23 cellular contexts compared by ENCODE assay signal in genomic region chr3:63705092-63705645, GRCh38. TPM values are rescaled to one million over a fixed set of nuclear protein-coding genes. Genes with fewer than 3 reads are reported as not detected.
DNase-seq lines count a peak whose midpoint lies in the region; ATAC-seq, FAIRE-seq and TF ChIP-seq lines count a peak whose summit lies in the region.
"Had no signal": no experiment of that assay in that cellular context is flagged by ENCODE, and none has a peak within 500 bp of the region (broad histone marks: within the 10 kb centered on the region; RNA-seq: fewer than 3 reads in every experiment).

No MANE protein-coding gene starts in this region.

- no peak overlapping the region for H3K4me3 ChIP-seq in keratinocyte (ENCODE audit: control insufficient read depth in 2 of 3, extremely low read depth in 1 of 3, insufficient read depth in 2 of 3, low read depth in 1 of 3, low read length in 3 of 3)
- no peak overlapping the region for H3K4me3 ChIP-seq in smooth muscle cell
- H3K4me3 ChIP-seq: GM23338 had no signal

- H3K4me1 ChIP-seq in keratinocyte (ENCODE audit: control insufficient read depth, extremely low read depth, insufficient read depth, low read length), result peaks cover 34% of the 10 kb centered on the region
- H3K4me1 ChIP-seq in smooth muscle cell (ENCODE audit: low read depth), result no peaks in the 10 kb centered on the region
- H3K4me1 ChIP-seq: BE2C had no signal

- H3K27me3 Mint-ChIP-seq in CD14-positive monocyte (ENCODE audit: low read depth in 3 of 3), result peaks cover 0 to 3% (median 2%) of the 10 kb centered on the region in 3 donors
- H3K27me3 Mint-ChIP-seq: CD4-positive, alpha-beta T cell; IgD-negative memory B cell had no signal

- H3K9me1 ChIP-seq in keratinocyte (ENCODE audit: control insufficient read depth, extremely low read depth, insufficient read depth, low read length), result no peaks in the 10 kb centered on the region

- H3F3A ChIP-seq in smooth muscle cell (ENCODE audit: low read depth), result no peaks in the 10 kb centered on the region

- H3K36me3 Mint-ChIP-seq in CD14-positive monocyte, result no peaks in the 10 kb centered on the region
- H3K36me3 Mint-ChIP-seq: IgD-negative memory B cell had no signal

- 94% methylated on average over 4 of the region's 4 CpGs for WGBS in smooth muscle cell (ENCODE audit: low lambda C conversion rate)

- no peak overlapping the region for H3K9ac ChIP-seq in keratinocyte (ENCODE audit: control insufficient read depth, extremely low read depth, insufficient read depth, low read length)
- H3K9ac ChIP-seq in smooth muscle cell (ENCODE audit: low read depth), result no peak overlapping the region

- no peaks in the 10 kb centered on the region for H3K79me2 ChIP-seq in keratinocyte (ENCODE audit: control insufficient read depth, insufficient read depth, low read length)
- no peaks in the 10 kb centered on the region for H3K79me2 ChIP-seq in smooth muscle cell (ENCODE audit: low read depth)

- FAIRE-seq in RCC 7860 (lab: Jason Lieb, UNC) (no peak), keratinocyte (lab: Jason Lieb, UNC) (peak; percentile 48)
- FAIRE-seq: D721Med, G401.6, GM12892, GM18507, H54, HTR-8/SVneo had no signal

- DNase-seq in GM03348 (ENCODE audit: low spot score), result peak; percentile 20
- peak; percentile 24 for DNase-seq in RCC 7860 (ENCODE audit: low spot score)
- no peak for DNase-seq in keratinocyte (ENCODE audit: low read depth, low spot score)
- DNase-seq in CD14-positive monocyte (ENCODE audit: low spot score), result no peak
- DNase-seq in smooth muscle cell (lab: John Stamatoyannopoulos, UW; ENCODE audit: unreplicated experiment), result no peak
- no peak for DNase-seq in AML-193 (lab: John Stamatoyannopoulos, UW)
- DNase-seq: 8988T; BE2C; C1 segment of cervical spinal cord; Caco-2; CD4-positive, alpha-beta T cell; HCEC 1CT had no signal

- H4K20me1 ChIP-seq in keratinocyte (ENCODE audit: control insufficient read depth, extremely low read depth, insufficient read depth, low read length), result no peaks in the 10 kb centered on the region
- no peaks in the 10 kb centered on the region for H4K20me1 ChIP-seq in smooth muscle cell (ENCODE audit: low read depth)

- H3K4me3 Mint-ChIP-seq in CD14-positive monocyte, result no peak overlapping the region
- H3K4me3 Mint-ChIP-seq: CD4-positive, alpha-beta T cell; GM23338; IgD-negative memory B cell had no signal

- peaks cover 0 to 8% (median 5%) of the 10 kb centered on the region in 7 donors for H3K9me3 Mint-ChIP-seq in CD14-positive monocyte
- H3K9me3 Mint-ChIP-seq: CD4-positive, alpha-beta T cell; GM23338; IgD-negative memory B cell had no signal

- TF ChIP-seq CTCF in keratinocyte (optimal IDR thresholded peaks at IDR 0.05 in 1 of 3, IDR thresholded peaks at IDR 0.05 in 1 of 3, conservative IDR thresholded peaks at IDR 0.05 in 1 of 3; ENCODE audit: extremely low read depth in 1 of 3, insufficient read depth in 2 of 3, low read length in 3 of 3) (no peak), CD14-positive monocyte (IDR thresholded peaks at IDR 0.05) (no peak), smooth muscle cell (IDR thresholded peaks at IDR 0.05; ENCODE audit: borderline replicate concordance, insufficient read depth, poor library complexity, severe bottlenecking) (no peak)

- H2AFZ ChIP-seq in keratinocyte (ENCODE audit: control insufficient read depth, low read length) (no peak overlapping the region), smooth muscle cell (ENCODE audit: low read depth) (no peak overlapping the region)
- H2AFZ ChIP-seq: GM23338 had no signal

- dilution Hi-C loops in keratinocyte (cut with MboI; ENCODE audit: extremely low pct_ligation_motif_present, low sequenced_read_pairs), result no loop called here

- no peak overlapping the region for H3K27ac ChIP-seq in keratinocyte (ENCODE audit: control insufficient read depth, insufficient read depth, low read length)
- no peak overlapping the region for H3K27ac ChIP-seq in smooth muscle cell (ENCODE audit: low read depth)

- H3K4me2 ChIP-seq in keratinocyte (ENCODE audit: control insufficient read depth, extremely low read depth, insufficient read depth, low read depth, low read length) (no peak overlapping the region), smooth muscle cell (no peak overlapping the region)
- H3K4me2 ChIP-seq: GM23338 had no signal

- H3K9me3 ChIP-seq in keratinocyte (ENCODE audit: control insufficient read depth, low read depth, low read length), result no peaks in the 10 kb centered on the region
- H3K9me3 ChIP-seq in smooth muscle cell (replicated peaks; ENCODE audit: low read depth), result no peaks in the 10 kb centered on the region
- H3K9me3 ChIP-seq: BE2C, Caco-2 had no signal

- ATAC-seq in HG03354 (IDR thresholded peaks at IDR 0.05; ENCODE audit: poor library complexity, severe bottlenecking, unreplicated experiment), result no peak
- ATAC-seq: GM23338 had no signal

- no peaks in the 10 kb centered on the region for H3K4me1 Mint-ChIP-seq in CD14-positive monocyte
- H3K4me1 Mint-ChIP-seq: GM23338, IgD-negative memory B cell had no signal

- H3K27me3 ChIP-seq in keratinocyte (ENCODE audit: control insufficient read depth, extremely low read depth, insufficient read depth, low read length), result no peaks in the 10 kb centered on the region
- no peaks in the 10 kb centered on the region for H3K27me3 ChIP-seq in smooth muscle cell (ENCODE audit: low read depth)

- H3K27ac Mint-ChIP-seq in CD14-positive monocyte, result no peak overlapping the region
- H3K27ac Mint-ChIP-seq: CD4-positive, alpha-beta T cell; GM23338; IgD-negative memory B cell had no signal

- no peaks in the 10 kb centered on the region for H3K36me3 ChIP-seq in keratinocyte (ENCODE audit: control insufficient read depth in 2 of 2, extremely low read depth in 1 of 2, insufficient read depth in 2 of 2, low read length in 2 of 2)
- no peaks in the 10 kb centered on the region for H3K36me3 ChIP-seq in smooth muscle cell (ENCODE audit: low read depth)
- H3K36me3 ChIP-seq: BE2C had no signal

- intact Hi-C loops in CD14-positive monocyte (cut with micrococcal nuclease), result no loop called here

RNA-seq across cellular contexts. Expression of gene SNTN, which starts 52.7 kb away (rescaled TPM):
- polyA plus RNA-seq in keratinocyte (not detected in 3 replicates), CD14-positive monocyte (not detected), smooth muscle cell (0.21 TPM in 1 of 2 replicates, not detected in the other)
- not detected for polyA plus RNA-seq in keratinocyte (2011; ENCODE audit: low read depth)
- not detected in 2 replicates for polyA plus RNA-seq in keratinocyte (2011; cell fraction: cytosol; rRNA removed)
- not detected in 2 replicates for polyA plus RNA-seq in keratinocyte (2011; cell fraction: nucleus; rRNA removed)
- polyA plus RNA-seq in keratinocyte (2012; ENCODE audit: low replicate concordance), result not detected in 2 replicates
- polyA minus RNA-seq in keratinocyte, result not detected in 3 replicates
- not detected for polyA minus RNA-seq in keratinocyte (2011; cell fraction: cytosol; rRNA and poly(A)+ RNA removed)
- not detected in 2 replicates for polyA minus RNA-seq in keratinocyte (2011; cell fraction: nucleus; rRNA and poly(A)+ RNA removed)
- not detected in 2 replicates for total RNA-seq in smooth muscle cell
- total RNA-seq: A673; Caco-2; CD4-positive, alpha-beta T cell; GM23338 had no signal
- polyA plus RNA-seq: AG04450, IgD-negative memory B cell had no signal

Comparison
In these comparisons a context has a peak if more than half of its experiments do, and no peak if none do; other contexts are left out.
1. DNase-seq: peak in GM03348 (single experiment) and RCC 7860 (single experiment); none in keratinocyte (single experiment), CD14-positive monocyte (single experiment), smooth muscle cell (single experiment) and AML-193 (0 of 2).